In genomic region chr10:14047431-14047830, GRCh38 we compare ENCODE assay signal across 26 cellular contexts.
"Had no signal": no experiment of that assay in that cellular context is flagged by ENCODE, and none has a peak within 500 bp of the region (broad histone marks: within the 10 kb centered on the region; RNA-seq: fewer than 3 reads in every experiment).

No MANE protein-coding gene starts in this region.

- H3K36me3 ChIP-seq: breast epithelium, SJSA1 had no signal

- H3K27me3 ChIP-seq: breast epithelium, SJSA1 had no signal

- H3K4me1 ChIP-seq: breast epithelium, SJSA1 had no signal

- DNase-seq: activated B cell treated with CpG ODN at 0.5 μM for 24 hours; activated CD4-positive, alpha-beta memory T cell treated with anti-CD3 and anti-CD28 coated beads for 36 hours; activated CD4-positive, alpha-beta T cell treated with anti-CD3 and anti-CD28 coated beads for 1 hour; activated CD4-positive, alpha-beta T cell treated with anti-CD3 and anti-CD28 coated beads, Interleukin-2, amount 10 ng/mL, durations not matched to agents 7 days and 5 days; activated CD8-positive, alpha-beta memory T cell treated with anti-CD3 and anti-CD28 coated beads for 24 hours; activated gamma-delta T cell treated with Interleukin-2 at 50 U/mL for 16 hours; activated naive CD4-positive, alpha-beta T cell treated with anti-CD3 and anti-CD28 coated beads, Interleukin-2, amount 10 ng/mL, durations not matched to agents 7 days and 5 days; activated naive CD8-positive, alpha-beta T cell treated with anti-CD3 and anti-CD28 coated beads for 36 hours; activated T-cell treated with anti-CD3 and anti-CD28 coated beads for 4 hours; activated T-cell treated with anti-CD3 and anti-CD28 coated beads, Interleukin-2, amount 50 U/mL, for 48 hours; caudate nucleus; NCI-H1092 treated with DMSO at 0.1 percent for 48 hours; NCI-H1417 treated with DMSO at 0.1 percent for 48 hours; NCI-H1694; NCI-H2029; NCI-H345; NCI-H510A; NCI-H526 treated with DMSO at 0.1 percent for 48 hours; NCI-H82; NK-92 treated with Interleukin-12 subunit alpha and Interleukin-12 subunit beta, amount 100 ng/mL, for 24 hours; OCI-M1; SHP77 had no signal

- H3K4me3 ChIP-seq: breast epithelium, SJSA1 had no signal

- H3K27ac ChIP-seq: breast epithelium, KMS-11, SJSA1 had no signal

- ATAC-seq: Panc1 had no signal
